ENCODE assay signal across 8 cellular contexts in genomic region chr4:184474261-184475095, GRCh38. TPM values are rescaled to one million over a fixed set of nuclear protein-coding genes. Genes with fewer than 3 reads are reported as not detected.
DNase-seq lines count a peak whose midpoint lies in the region; ATAC-seq and TF ChIP-seq lines count a peak whose summit lies in the region.

TSS of gene IRF2 (minus strand) at chr4:184474550. CDS start at chr4:184429064, 45,486 bp downstream.

- H3K27ac ChIP-seq in KOPT-K1 (ENCODE audit: low read depth, low read length, poor library complexity, severe bottlenecking) (peak within 1 kb of the TSS; percentile 97), esophagus squamous epithelium (peak within 1 kb of the TSS; percentile 97 to 99 (median 97))

- WGBS in esophagus squamous epithelium, 2 donors = 0 to 1% methylated on average over 19 to 32 of the region's 66 CpGs

- peak; percentile 72 for DNase-seq in DMS79 treated with DMSO at 0.1 percent for 48 hours (lab: John Stamatoyannopoulos, UW)
- DNase-seq in RKO (ENCODE audit: low spot score) = peak; percentile 93
- peak; percentile 93 for DNase-seq in activated T-helper 1 cell treated with Interleukin-2 at 50 U/mL for 16 hours (ENCODE audit: low read depth)
- DNase-seq in esophagus squamous epithelium (lab: John Stamatoyannopoulos, UW) = peak; percentile 83
- DNase-seq in myocyte (ENCODE audit: low read depth) = peak; percentile 95
- peak; percentile 96 to 97 for DNase-seq in stimulated activated CD8-positive, alpha-beta memory T cell treated with anti-CD3 and anti-CD28 coated beads, Interleukin-7, amount 100 ng/mL, for 4 hours (ENCODE audit: low read depth in 2 of 2)

- no peaks in the 10 kb centered on the region for H3K27me3 ChIP-seq in esophagus squamous epithelium

- H3K9me3 ChIP-seq in KOPT-K1 (ENCODE audit: insufficient read depth, low read length, poor library complexity, severe bottlenecking) (no peaks in the 10 kb centered on the region), esophagus squamous epithelium (no peaks in the 10 kb centered on the region)

- intact Hi-C loops in esophagus squamous epithelium (cut with DNase I) = loop anchor here (5.0 to 10.0 kb wide), 2 partner anchors 58 to 190 kb away; no protein-coding TSS in a partner anchor

- H3K4me3 ChIP-seq in esophagus squamous epithelium = peak within 1 kb of the TSS; percentile 74 to 89 (median 81)

- TF ChIP-seq POLR2A in esophagus squamous epithelium (IDR thresholded peaks at IDR 0.05) = peak in 3 of 4 donors; percentile 84 to 97 (median 96)

- H3K36me3 ChIP-seq in KOPT-K1 (ENCODE audit: insufficient read depth, low read length) (peaks cover 9% of the 10 kb centered on the region; the same call in 1 of the 2 replicates), esophagus squamous epithelium (no peaks in the 10 kb centered on the region)

- TF ChIP-seq CTCF in esophagus squamous epithelium (IDR thresholded peaks at IDR 0.05) = peak in 3 of 6 experiments; percentile 28 to 44 (median 44)

- ATAC-seq in GM21825 (IDR thresholded peaks at IDR 0.05; ENCODE audit: unreplicated experiment) = peak; percentile 64

- H3K4me1 ChIP-seq in esophagus squamous epithelium = peaks cover 3 to 64% (median 24%) of the 10 kb centered on the region in 3 donors

RNA-seq across cellular contexts. Expression of gene IRF2, which starts in this region (rescaled TPM):
- total RNA-seq in esophagus squamous epithelium (10 to 100 TPM; 16.6 to 30.2 (median 23.4) TPM), myocyte (16.3 and 19.1 TPM in 2 replicates)
- 9.7 TPM for polyA plus RNA-seq in myocyte (2012)

Comparison
In these comparisons a context has a peak if more than half of its experiments do, and no peak if none do; other contexts are left out.
1. Peak in every context shown above with its lines: DNase-seq, ATAC-seq, H3K4me3 ChIP-seq and H3K27ac ChIP-seq.